29 cellular contexts compared by ENCODE assay signal in genomic region chr6:120935007-120935406, GRCh38.
"Had no signal": no experiment of that assay in that cellular context is flagged by ENCODE, and none has a peak within 500 bp of the region (broad histone marks: within the 10 kb centered on the region; RNA-seq: fewer than 3 reads in every experiment).

No MANE protein-coding gene starts in this region.

- H3K27ac ChIP-seq: heart right ventricle, hepatocyte, left ventricle myocardium inferior, pancreas, prostate gland, skin epidermis, suprapubic skin, thoracic aorta, tibial artery, upper lobe of right lung had no signal

- H3K9me3 ChIP-seq: heart right ventricle, left ventricle myocardium inferior, pancreas, prostate gland, suprapubic skin, thoracic aorta, tibial artery, upper lobe of right lung had no signal

- H3K36me3 ChIP-seq: heart right ventricle, left ventricle myocardium inferior, pancreas, prostate gland, suprapubic skin, thoracic aorta, tibial artery, upper lobe of right lung had no signal

- H3K4me3 Mint-ChIP-seq: mesothelial cell of epicardium; naive B cell; natural killer cell; nephron progenitor cell; stimulated activated effector memory CD8-positive, alpha-beta T cell treated with anti-CD3 and anti-CD28 coated beads, Interleukin-12 subunit alpha, Interleukin-12 subunit beta, amount 100 ng/mL, for 72 hours; stimulated activated naive CD8-positive, alpha-beta T cell treated with anti-CD3 and anti-CD28 coated beads, Interleukin-15, Interleukin-2, amounts not matched to agents 100 ng/mL and 50 ng/mL, for 24 hours had no signal

- H3K4me3 ChIP-seq: heart right ventricle, hepatocyte, left ventricle myocardium inferior, lung, pancreas, prostate gland, skin epidermis, suprapubic skin, thoracic aorta, tibial artery, upper lobe of right lung had no signal

- H3K9me3 Mint-ChIP-seq: mesothelial cell of epicardium; naive B cell; nephron progenitor cell; stimulated activated effector memory CD8-positive, alpha-beta T cell treated with anti-CD3 and anti-CD28 coated beads, Interleukin-12 subunit alpha, Interleukin-12 subunit beta, amount 100 ng/mL, for 72 hours; stimulated activated naive CD8-positive, alpha-beta T cell treated with anti-CD3 and anti-CD28 coated beads, Interleukin-15, Interleukin-2, amounts not matched to agents 100 ng/mL and 50 ng/mL, for 24 hours had no signal

- H3K79me2 ChIP-seq: hepatocyte had no signal

- H3K27me3 ChIP-seq: heart right ventricle, hepatocyte, pancreas, suprapubic skin, tibial artery, upper lobe of right lung had no signal

- H3K4me1 Mint-ChIP-seq: natural killer cell; nephron progenitor cell; stimulated activated effector memory CD8-positive, alpha-beta T cell treated with anti-CD3 and anti-CD28 coated beads, Interleukin-12 subunit alpha, Interleukin-12 subunit beta, amount 100 ng/mL, for 72 hours had no signal

- H3K4me2 ChIP-seq: hepatocyte had no signal

- H3K4me1 ChIP-seq: heart right ventricle, left ventricle myocardium inferior, pancreas, prostate gland, suprapubic skin, tibial artery, upper lobe of right lung had no signal

- H3K27me3 Mint-ChIP-seq: naive B cell; stimulated activated naive CD8-positive, alpha-beta T cell treated with anti-CD3 and anti-CD28 coated beads, Interleukin-15, Interleukin-2, amounts not matched to agents 100 ng/mL and 50 ng/mL, for 24 hours had no signal

- H2AFZ ChIP-seq: hepatocyte had no signal

- DNase-seq: heart right ventricle; kidney; left ventricle myocardium inferior; mesendoderm; naive B cell; natural killer cell; nephron progenitor cell; pancreas; posterior cingulate gyrus; retina; right cardiac atrium; stimulated activated CD4-positive, alpha-beta T cell treated with anti-CD3 and anti-CD28 coated beads, Interleukin-12 subunit alpha, Interleukin-12 subunit beta, amount 100 ng/mL, for 4 hours; stimulated activated CD4-positive, alpha-beta T cell treated with anti-CD3 and anti-CD28 coated beads, Interleukin-15, amount 100 ng/mL, for 24 hours; stimulated activated CD4-positive, alpha-beta T cell treated with anti-CD3 and anti-CD28 coated beads, Interleukin-2, amount 100 ng/mL, for 24 hours; stimulated activated CD4-positive, alpha-beta T cell treated with anti-CD3 and anti-CD28 coated beads, Interleukin-4, amount 100 ng/mL, for 1 hour; stimulated activated naive CD4-positive, alpha-beta T cell; tibial artery; trophoblast cell; upper lobe of right lung had no signal

- ATAC-seq: heart right ventricle; natural killer cell; pancreas; right cardiac atrium; sciatic nerve; stimulated activated effector memory CD8-positive, alpha-beta T cell treated with anti-CD3 and anti-CD28 coated beads, Interleukin-12 subunit alpha, Interleukin-12 subunit beta, amount 100 ng/mL, for 72 hours; upper lobe of right lung had no signal

- H3K36me3 Mint-ChIP-seq: mesothelial cell of epicardium; naive B cell; natural killer cell; stimulated activated effector memory CD8-positive, alpha-beta T cell treated with anti-CD3 and anti-CD28 coated beads, Interleukin-12 subunit alpha, Interleukin-12 subunit beta, amount 100 ng/mL, for 72 hours had no signal

- H3K27ac Mint-ChIP-seq: mesothelial cell of epicardium; natural killer cell; nephron progenitor cell; stimulated activated effector memory CD8-positive, alpha-beta T cell treated with anti-CD3 and anti-CD28 coated beads, Interleukin-12 subunit alpha, Interleukin-12 subunit beta, amount 100 ng/mL, for 72 hours; stimulated activated naive CD8-positive, alpha-beta T cell treated with anti-CD3 and anti-CD28 coated beads, Interleukin-15, Interleukin-2, amounts not matched to agents 100 ng/mL and 50 ng/mL, for 24 hours had no signal
